Comparison of ENCODE assay signal across 8 cellular contexts in the genomic region with DNA sequence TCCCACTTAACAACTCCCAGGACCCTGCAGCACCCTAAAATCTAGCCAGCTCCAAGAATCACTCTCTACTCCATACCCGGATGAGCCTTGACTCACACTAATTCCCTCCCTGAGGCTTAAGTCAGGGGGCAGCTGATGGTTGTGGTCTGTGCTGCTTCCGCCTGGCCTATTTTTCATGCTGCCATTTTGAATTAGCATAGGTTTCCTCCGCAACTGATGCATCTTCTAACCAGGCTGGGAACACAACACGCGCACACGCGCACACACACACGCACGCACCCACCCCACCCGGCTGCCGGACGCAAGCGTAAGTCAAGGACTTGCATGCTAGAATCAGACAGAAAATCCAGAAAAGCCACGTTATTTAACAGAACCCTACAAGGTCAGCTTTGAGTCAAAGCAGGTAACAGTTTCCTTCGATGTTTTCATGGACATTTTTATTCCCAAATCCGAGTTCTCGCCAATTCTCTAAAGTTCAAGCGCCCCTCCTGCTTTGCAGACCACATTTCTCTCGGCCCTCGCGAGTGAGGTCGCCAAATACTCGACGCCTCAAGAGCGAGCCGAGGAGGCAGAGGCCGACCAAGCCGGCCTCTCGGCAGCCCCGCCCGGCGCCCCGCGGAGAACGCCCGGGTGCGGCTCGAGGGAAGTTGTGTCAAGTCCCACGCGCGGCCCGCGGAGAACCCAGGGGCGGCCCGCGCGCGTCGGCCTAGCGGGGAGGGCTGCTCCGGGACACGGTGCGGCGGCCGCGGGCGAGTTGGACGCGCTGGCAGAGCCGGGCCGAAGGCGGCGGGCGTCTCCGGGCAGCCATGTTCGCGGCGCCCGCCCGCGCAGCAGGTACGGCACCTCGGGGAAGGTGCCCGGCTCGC. TPM values are rescaled to one million over a fixed set of nuclear protein-coding genes. Genes with fewer than 3 reads are reported as not detected.
DNase-seq lines count a peak whose midpoint lies in the region; ATAC-seq, FAIRE-seq and TF ChIP-seq lines count a peak whose summit lies in the region.

No MANE protein-coding gene starts in this region.

- peaks cover 22% of the 10 kb centered on the region for H3K4me1 Mint-ChIP-seq in MCF 10A (ENCODE audit: insufficient read depth, unreplicated experiment)

- TF ChIP-seq CTCF in D721Med (IDR thresholded peaks at IDR 0.05; ENCODE audit: insufficient read depth, missing control alignments) (no peak), MCF 10A (IDR thresholded peaks at IDR 0.05; ENCODE audit: unreplicated experiment) (no peak), retinal pigment epithelial cell (conservative IDR thresholded peaks at IDR 0.05; ENCODE audit: low read depth, low read length) (no peak)

- H3K4me3 ChIP-seq in iPS-11a (ENCODE audit: low read depth, low read length) (peak overlapping the region; percentile 91), retinal pigment epithelial cell (ENCODE audit: low read length) (peak overlapping the region; percentile 79)

- peak; percentile 64 for DNase-seq in D721Med (ENCODE audit: insufficient read length, low spot score)
- peak; percentile 41 for DNase-seq in HT-29 (ENCODE audit: low spot score)
- peak; percentile 35 for DNase-seq in MCF 10A (ENCODE audit: unreplicated experiment)
- peak; percentile 58 for DNase-seq in retinal pigment epithelial cell (ENCODE audit: low read depth)
- no peak for DNase-seq in NCI-H1694 treated with DMSO at 0.1 percent for 48 hours (lab: John Stamatoyannopoulos, UW)

- no peaks in the 10 kb centered on the region for H3K27me3 Mint-ChIP-seq in MCF 10A (ENCODE audit: insufficient read depth, unreplicated experiment)

- no peaks in the 10 kb centered on the region for H3K36me3 Mint-ChIP-seq in MCF 10A (ENCODE audit: insufficient read depth, unreplicated experiment)

- BruUV-seq in MCF 10A (replicated peaks; lab: Mats Ljungman, UMichigan), result TSS peak; percentile 50

- POLR2A ChIA-PET in MCF 10A (lab: Yijun Ruan, JAX), result interaction anchor here (0.6 to 1.9 kb wide), 8 partner anchors 9 to 603 kb away, joined by 3 to 40 read pairs (median 4); partner anchors contain the start of genes FKBP14 and PLEKHA8

- FAIRE-seq in D721Med (lab: Jason Lieb, UNC), result no peak

- H3K27ac Mint-ChIP-seq in MCF 10A (ENCODE audit: low read depth, unreplicated experiment), result peak overlapping the region; percentile 89

- CTCF ChIA-PET in MCF 10A (lab: Yijun Ruan, JAX), result interaction anchor here (0.6 to 1.1 kb wide), 2 partner anchors 31 to 800 kb away, joined by 3 to 4 read pairs; no protein-coding TSS in a partner anchor

- no peaks in the 10 kb centered on the region for H3K9me3 Mint-ChIP-seq in MCF 10A (ENCODE audit: unreplicated experiment)

- intact Hi-C loops in MCF 10A (cut with micrococcal nuclease), result no loop called here

- H3K4me3 Mint-ChIP-seq in MCF 10A (ENCODE audit: unreplicated experiment), result peak overlapping the region; percentile 64

- ATAC-seq in GM21360 (IDR thresholded peaks at IDR 0.05; ENCODE audit: unreplicated experiment), result peak; percentile 35
- peak; percentile 66 for ATAC-seq in SK-N-SH treated with all-trans-retinoic acid at 6 μM for 48 hours

TF ChIP-seq in SK-N-SH treated with all-trans-retinoic acid at 6 μM for 48 hours, 23 proteins besides CTCF, POLR2A, EP300 and RAD21:
- TF ChIP-seq ZNF8 (CRISPR knock-in tag; IDR thresholded peaks at IDR 0.05) (0 out of 2 replicates have a peak, but pooled peaks have one; percentile 13), CSDC2 (CRISPR knock-in tag; IDR thresholded peaks at IDR 0.05) (peak; percentile 63), RARB (CRISPR knock-in tag; IDR thresholded peaks at IDR 0.05) (0 out of 2 replicates have a peak, but pooled peaks have one; percentile 35), TCF4 (CRISPR knock-in tag; IDR thresholded peaks at IDR 0.05; ENCODE audit: borderline replicate concordance) (peak; percentile 31; the same call in 1 of the 2 replicates), BACH2 (CRISPR knock-in tag; IDR thresholded peaks at IDR 0.05; ENCODE audit: borderline replicate concordance) (peak; percentile 42; the same call in 1 of the 2 replicates), OSR1 (CRISPR knock-in tag; IDR thresholded peaks at IDR 0.05) (no peak), CREB5 (CRISPR knock-in tag; IDR thresholded peaks at IDR 0.05; ENCODE audit: low read depth) (no peak), TSHZ2 (CRISPR knock-in tag; IDR thresholded peaks at IDR 0.05) (peak; percentile 60; the same call in 1 of the 2 replicates), SNAI2 (CRISPR knock-in tag; IDR thresholded peaks at IDR 0.05) (0 out of 2 replicates have a peak, but pooled peaks have one; percentile 27), ZFP3 (CRISPR knock-in tag; IDR thresholded peaks at IDR 0.05) (0 out of 2 replicates have a peak, but pooled peaks have one; percentile 15), ARNTL (CRISPR knock-in tag; IDR thresholded peaks at IDR 0.05; ENCODE audit: borderline replicate concordance, low read depth) (no peak), ZC3H10 (CRISPR knock-in tag; IDR thresholded peaks at IDR 0.05) (no peak), PATZ1 (CRISPR knock-in tag; IDR thresholded peaks at IDR 0.05; ENCODE audit: borderline replicate concordance) (no peak)
- TF ChIP-seq, protein P1, sequence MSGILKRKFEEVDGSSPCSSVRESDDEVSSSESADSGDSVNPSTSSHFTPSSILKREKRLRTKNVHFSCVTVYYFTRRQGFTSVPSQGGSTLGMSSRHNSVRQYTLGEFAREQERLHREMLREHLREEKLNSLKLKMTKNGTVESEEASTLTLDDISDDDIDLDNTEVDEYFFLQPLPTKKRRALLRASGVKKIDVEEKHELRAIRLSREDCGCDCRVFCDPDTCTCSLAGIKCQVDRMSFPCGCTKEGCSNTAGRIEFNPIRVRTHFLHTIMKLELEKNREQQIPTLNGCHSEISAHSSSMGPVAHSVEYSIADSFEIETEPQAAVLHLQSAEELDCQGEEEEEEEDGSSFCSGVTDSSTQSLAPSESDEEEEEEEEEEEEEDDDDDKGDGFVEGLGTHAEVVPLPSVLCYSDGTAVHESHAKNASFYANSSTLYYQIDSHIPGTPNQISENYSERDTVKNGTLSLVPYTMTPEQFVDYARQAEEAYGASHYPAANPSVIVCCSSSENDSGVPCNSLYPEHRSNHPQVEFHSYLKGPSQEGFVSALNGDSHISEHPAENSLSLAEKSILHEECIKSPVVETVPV (CRISPR knock-in tag; IDR thresholded peaks at IDR 0.05), result 0 out of 2 replicates have a peak, but pooled peaks have one; percentile 51

RNA-seq across cellular contexts. Expression of gene SCRN1, which starts 1.0 kb away (rescaled TPM):
- total RNA-seq in HT-29 (2014; rRNA removed; shearing (Covaris generic)), result 17.0 and 18.6 TPM in 2 replicates
- total RNA-seq in MCF 10A (2022), result 30.2 and 36.5 TPM in 2 replicates

RNA-seq across cellular contexts. Expression of gene FKBP14, which starts 37.9 kb away (rescaled TPM):
- 3.3 and 3.7 TPM in 2 replicates for total RNA-seq in HT-29 (2014; rRNA removed; shearing (Covaris generic))
- 39.8 and 49.8 TPM in 2 replicates for total RNA-seq in MCF 10A (2022)

RNA-seq across cellular contexts. Expression of gene PLEKHA8, which starts 39.6 kb away (rescaled TPM):
- total RNA-seq in HT-29 (2014; rRNA removed; shearing (Covaris generic)), result 5.2 and 7.8 TPM in 2 replicates
- 12.0 and 16.2 TPM in 2 replicates for total RNA-seq in MCF 10A (2022)
